1 cellular context compared by ENCODE assay signal in genomic region chr4:23889814-23890269, GRCh38.
TF ChIP-seq lines count a peak whose summit lies in the region.

TSS of gene PPARGC1A (minus strand) at chr4:23890047. CDS start at chr4:23889957, 90 bp downstream.

TF ChIP-seq in HepG2, 621 proteins besides CTCF, POLR2A, EP300 and RAD21 (continued from another document):
- TF ChIP-seq, protein P1, sequence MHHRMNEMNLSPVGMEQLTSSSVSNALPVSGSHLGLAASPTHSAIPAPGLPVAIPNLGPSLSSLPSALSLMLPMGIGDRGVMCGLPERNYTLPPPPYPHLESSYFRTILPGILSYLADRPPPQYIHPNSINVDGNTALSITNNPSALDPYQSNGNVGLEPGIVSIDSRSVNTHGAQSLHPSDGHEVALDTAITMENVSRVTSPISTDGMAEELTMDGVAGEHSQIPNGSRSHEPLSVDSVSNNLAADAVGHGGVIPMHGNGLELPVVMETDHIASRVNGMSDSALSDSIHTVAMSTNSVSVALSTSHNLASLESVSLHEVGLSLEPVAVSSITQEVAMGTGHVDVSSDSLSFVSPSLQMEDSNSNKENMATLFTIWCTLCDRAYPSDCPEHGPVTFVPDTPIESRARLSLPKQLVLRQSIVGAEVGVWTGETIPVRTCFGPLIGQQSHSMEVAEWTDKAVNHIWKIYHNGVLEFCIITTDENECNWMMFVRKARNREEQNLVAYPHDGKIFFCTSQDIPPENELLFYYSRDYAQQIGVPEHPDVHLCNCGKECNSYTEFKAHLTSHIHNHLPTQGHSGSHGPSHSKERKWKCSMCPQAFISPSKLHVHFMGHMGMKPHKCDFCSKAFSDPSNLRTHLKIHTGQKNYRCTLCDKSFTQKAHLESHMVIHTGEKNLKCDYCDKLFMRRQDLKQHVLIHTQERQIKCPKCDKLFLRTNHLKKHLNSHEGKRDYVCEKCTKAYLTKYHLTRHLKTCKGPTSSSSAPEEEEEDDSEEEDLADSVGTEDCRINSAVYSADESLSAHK (CRISPR knock-in tag; IDR thresholded peaks at IDR 0.05; ENCODE audit: borderline replicate concordance), result no peak
- TF ChIP-seq ZNF629 (CRISPR knock-in tag; conservative IDR thresholded peaks at IDR 0.05) (no peak; the same call in 1 of the 2 replicates), MEIS2 (CRISPR knock-in tag; IDR thresholded peaks at IDR 0.05) (peak; percentile 78), MTF1 (CRISPR knock-in tag; IDR thresholded peaks at IDR 0.05) (no peak), ZNF224 (CRISPR knock-in tag; IDR thresholded peaks at IDR 0.05) (peak; percentile 44; the same call in 1 of the 2 replicates)
- TF ChIP-seq, protein P2, sequence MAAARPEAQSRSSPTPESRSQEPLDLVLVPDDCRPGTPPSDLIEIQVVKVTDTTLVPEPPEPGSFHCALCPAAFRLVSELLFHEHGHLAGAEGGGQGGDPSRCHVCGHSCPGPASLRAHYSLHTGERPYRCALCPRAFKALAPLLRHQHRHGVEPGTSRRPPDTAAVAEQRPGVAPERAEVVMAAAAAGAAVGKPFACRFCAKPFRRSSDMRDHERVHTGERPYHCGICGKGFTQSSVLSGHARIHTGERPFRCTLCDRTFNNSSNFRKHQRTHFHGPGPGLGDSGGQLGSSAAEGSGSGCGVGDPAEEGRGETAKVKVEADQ (CRISPR knock-in tag; IDR thresholded peaks at IDR 0.05; ENCODE audit: borderline replicate concordance), result no peak
TF ChIP-seq in HepG2: peak in this region for 117.
